Comparison of ENCODE assay signal across 13 cellular contexts in the genomic region with DNA sequence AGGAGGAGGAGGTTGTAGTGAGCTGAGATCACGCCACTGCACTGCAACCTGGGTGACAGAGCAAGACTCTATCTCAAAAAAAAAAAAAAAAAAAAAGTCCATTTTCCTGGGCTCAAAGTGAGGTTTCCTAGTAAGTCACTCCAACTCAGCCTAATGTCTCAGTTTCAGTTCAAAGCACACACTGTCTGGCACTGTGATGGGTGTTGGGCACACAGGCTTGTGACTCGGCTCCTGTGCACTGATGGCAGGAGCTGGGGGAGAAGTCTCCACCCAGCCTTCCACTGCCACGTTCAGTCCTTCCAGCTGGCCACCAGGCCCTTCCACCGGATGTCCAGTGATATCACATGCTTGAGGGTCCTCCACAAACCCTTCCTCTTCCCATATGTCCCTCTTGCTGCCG.
DNase-seq lines count a peak whose midpoint lies in the region; ATAC-seq and TF ChIP-seq lines count a peak whose summit lies in the region.
"Had no signal": no experiment of that assay in that cellular context is flagged by ENCODE, and none has a peak within 500 bp of the region (broad histone marks: within the 10 kb centered on the region; RNA-seq: fewer than 3 reads in every experiment).

No MANE protein-coding gene starts in this region.

- H3K9me3 Mint-ChIP-seq in stimulated activated naive CD8-positive, alpha-beta T cell treated with anti-CD3 and anti-CD28 coated beads, Interleukin-15, amount 100 ng/mL, for 72 hours = no peaks in the 10 kb centered on the region
- H3K9me3 Mint-ChIP-seq: CD8-positive, alpha-beta memory T cell had no signal

- peak overlapping the region; percentile 13 for H2AFZ ChIP-seq in IMR-90 (replicated peaks; ENCODE audit: low read length, poor library complexity)

- DNase-seq in IMR-90 (no peak), medulla oblongata (ENCODE audit: extremely low spot score) (peak; percentile 45), substantia nigra (lab: John Stamatoyannopoulos, UW) (peak in 5 of 49 donors; percentile 8 to 27 (median 20)), lower lobe of right lung (no peak), T-helper 1 cell (no peak)
- no peak for DNase-seq in stimulated activated naive CD8-positive, alpha-beta T cell treated with anti-CD3 and anti-CD28 coated beads, Interleukin-15, amount 100 ng/mL, for 72 hours
- DNase-seq: BE2C; Caco-2; CD8-positive, alpha-beta memory T cell; DMS53; GF-D8 had no signal

- POLR2A ChIA-PET in IMR-90 (lab: Charles Lee; ENCODE audit: unreplicated experiment) = no interaction called here

- H3K9me3 ChIP-seq in BLaER1 = no peaks in the 10 kb centered on the region
- H3K9me3 ChIP-seq in IMR-90 (ENCODE audit: control insufficient read depth, insufficient read depth, low read length) = no peaks in the 10 kb centered on the region
- H3K9me3 ChIP-seq in lower lobe of right lung = no peaks in the 10 kb centered on the region
- H3K9me3 ChIP-seq: BE2C, Caco-2 had no signal

- H3K4me2 ChIP-seq in BLaER1 = peak overlapping the region; percentile 95
- H3K4me2 ChIP-seq in IMR-90 (ENCODE audit: low read depth, low read length) = no peak overlapping the region

- no peaks in the 10 kb centered on the region for H4K20me1 ChIP-seq in BLaER1
- H4K20me1 ChIP-seq in IMR-90 (ENCODE audit: insufficient read depth, low read length) = no peaks in the 10 kb centered on the region

- dilution Hi-C loops in IMR-90 (cut with HindIII; ENCODE audit: low sequenced_read_pairs, unreplicated experiment) = no loop called here

- no peak for ATAC-seq in IMR-90 (ENCODE audit: low read depth)
- ATAC-seq in lower lobe of right lung = no peak
- ATAC-seq in stimulated activated naive CD8-positive, alpha-beta T cell treated with anti-CD3 and anti-CD28 coated beads, Interleukin-15, amount 100 ng/mL, for 72 hours = no peak
- ATAC-seq: HCT116 had no signal

- H2BK20ac ChIP-seq in IMR-90 (ENCODE audit: low read depth, low read length) = no peak overlapping the region

- H3K27me3 ChIP-seq in BLaER1 (no peaks in the 10 kb centered on the region), IMR-90 (ENCODE audit: control insufficient read depth, insufficient read depth, low read length) (peaks cover 32% of the 10 kb centered on the region), lower lobe of right lung (ENCODE audit: low read depth) (no peaks in the 10 kb centered on the region)
- H3K27me3 ChIP-seq: BE2C had no signal

- H2AK9ac ChIP-seq in IMR-90 (replicated peaks; ENCODE audit: low read depth, low read length, poor library complexity) = no peak overlapping the region

- H3K27ac ChIP-seq in BLaER1 = peak overlapping the region; percentile 12; the same call in 1 of the 2 replicates
- H3K27ac ChIP-seq in IMR-90 (ENCODE audit: insufficient read depth, low read length) = no peak overlapping the region
- H3K27ac ChIP-seq in substantia nigra (ENCODE audit: low read depth, low read length, poor library complexity, severe bottlenecking) = peak overlapping the region; percentile 47
- no peak overlapping the region for H3K27ac ChIP-seq in lower lobe of right lung

- WGBS in IMR-90 (ENCODE audit: extremely low coverage in 2 of 2, insufficient read length in 1 of 2), 2 experiments = no CpG with 5 or more reads among the region's 5 CpGs

- no peak overlapping the region for H2BK5ac ChIP-seq in IMR-90 (ENCODE audit: low read depth, low read length, poor library complexity, severe bottlenecking)

- no peak overlapping the region for H4K91ac ChIP-seq in IMR-90 (ENCODE audit: insufficient read depth, low read depth, low read length)

- no TSS peak for BruUV-seq in IMR-90 (replicated peaks; lab: Mats Ljungman, UMichigan)

- no peak overlapping the region for H3K4me3 ChIP-seq in BLaER1
- no peak overlapping the region for H3K4me3 ChIP-seq in IMR-90 (ENCODE audit: insufficient read depth, low read depth, low read length)
- H3K4me3 ChIP-seq in lower lobe of right lung = no peak overlapping the region

- TF ChIP-seq RAD21 in IMR-90 (IDR thresholded peaks at IDR 0.05; ENCODE audit: low read length) = no peak

- no peak overlapping the region for H3K18ac ChIP-seq in IMR-90 (ENCODE audit: low read depth, low read length)

- H3K9ac ChIP-seq in BLaER1 (no peak overlapping the region; the same call in 1 of the 2 replicates), IMR-90 (ENCODE audit: low read depth, low read length) (no peak overlapping the region)

- H3K4me3 Mint-ChIP-seq in stimulated activated naive CD8-positive, alpha-beta T cell treated with anti-CD3 and anti-CD28 coated beads, Interleukin-15, amount 100 ng/mL, for 72 hours = no peak overlapping the region
- H3K4me3 Mint-ChIP-seq: CD8-positive, alpha-beta memory T cell had no signal

- H3K4ac ChIP-seq in IMR-90 (ENCODE audit: low read depth, low read length) = no peak overlapping the region

- in situ Hi-C loops in IMR-90 (cut with MboI; ENCODE audit: low sequenced_read_pairs) = no loop called here

- no peak overlapping the region for H3K23ac ChIP-seq in IMR-90 (ENCODE audit: low read depth, low read length)

- H3K4me1 ChIP-seq in BLaER1 = peaks cover 50% of the 10 kb centered on the region
- H3K4me1 ChIP-seq in IMR-90 (ENCODE audit: control insufficient read depth, insufficient read depth, low read length) = no peaks in the 10 kb centered on the region
- H3K4me1 ChIP-seq in lower lobe of right lung = peaks cover 10% of the 10 kb centered on the region

- intact Hi-C loops in IMR-90 (cut with micrococcal nuclease) (no loop called here), lower lobe of right lung (cut with DNase I) (no loop called here)

- H3K14ac ChIP-seq in IMR-90 (replicated peaks; ENCODE audit: low read depth, low read length) = no peak overlapping the region

- TF ChIP-seq POLR2A in IMR-90 (IDR thresholded peaks at IDR 0.05; ENCODE audit: low read depth, low read length) = no peak

- peaks cover 9% of the 10 kb centered on the region for H3K27me3 Mint-ChIP-seq in stimulated activated naive CD8-positive, alpha-beta T cell treated with anti-CD3 and anti-CD28 coated beads, Interleukin-15, amount 100 ng/mL, for 72 hours

- H3K79me1 ChIP-seq in IMR-90 (ENCODE audit: low read depth in 1 of 2, low read length in 2 of 2) = no peaks in the 10 kb centered on the region

- CTCF ChIA-PET in IMR-90 (lab: Yijun Ruan, JAX) = no interaction called here

- H2AK5ac ChIP-seq in IMR-90 (ENCODE audit: low read depth, low read length) = no peak overlapping the region

- no peak overlapping the region for H4K8ac ChIP-seq in IMR-90 (ENCODE audit: low read depth in 2 of 2, low read length in 2 of 2)

- H3K4me1 Mint-ChIP-seq in stimulated activated naive CD8-positive, alpha-beta T cell treated with anti-CD3 and anti-CD28 coated beads, Interleukin-15, amount 100 ng/mL, for 72 hours = no peaks in the 10 kb centered on the region
- H3K4me1 Mint-ChIP-seq: CD8-positive, alpha-beta memory T cell had no signal

- TF ChIP-seq CTCF in IMR-90 (conservative IDR thresholded peaks at IDR 0.05; ENCODE audit: low read depth, low read length) (no peak), lower lobe of right lung (IDR thresholded peaks at IDR 0.05) (no peak)

- no peak overlapping the region for H3K27ac Mint-ChIP-seq in stimulated activated naive CD8-positive, alpha-beta T cell treated with anti-CD3 and anti-CD28 coated beads, Interleukin-15, amount 100 ng/mL, for 72 hours
- H3K27ac Mint-ChIP-seq: CD8-positive, alpha-beta memory T cell had no signal

- no peak overlapping the region for H4K5ac ChIP-seq in IMR-90 (ENCODE audit: low read depth, low read length)

- H2BK120ac ChIP-seq in IMR-90 (ENCODE audit: low read depth, low read length) = no peak overlapping the region

- H2BK15ac ChIP-seq in IMR-90 (ENCODE audit: low read depth, low read length) = no peak overlapping the region

- H3K9me1 ChIP-seq in IMR-90 (ENCODE audit: insufficient read depth, low read length) = no peaks in the 10 kb centered on the region

- H3K56ac ChIP-seq in IMR-90 (ENCODE audit: extremely low read depth, insufficient read depth, low read length) = no peak overlapping the region

- H3K36me3 ChIP-seq in BLaER1 = no peaks in the 10 kb centered on the region
- no peaks in the 10 kb centered on the region for H3K36me3 ChIP-seq in IMR-90 (ENCODE audit: control insufficient read depth, insufficient read depth, low read length)
- no peaks in the 10 kb centered on the region for H3K36me3 ChIP-seq in lower lobe of right lung
- H3K36me3 ChIP-seq: BE2C had no signal

TF ChIP-seq in IMR-90, 13 proteins besides CTCF, POLR2A, EP300 and RAD21:
- no peak for TF ChIP-seq MAZ (IDR thresholded peaks at IDR 0.05; ENCODE audit: borderline replicate concordance, low read depth, low read length)
- TF ChIP-seq MXI1 (IDR thresholded peaks at IDR 0.05; ENCODE audit: borderline replicate concordance, low read depth, low read length) = no peak
- TF ChIP-seq, protein P1, sequence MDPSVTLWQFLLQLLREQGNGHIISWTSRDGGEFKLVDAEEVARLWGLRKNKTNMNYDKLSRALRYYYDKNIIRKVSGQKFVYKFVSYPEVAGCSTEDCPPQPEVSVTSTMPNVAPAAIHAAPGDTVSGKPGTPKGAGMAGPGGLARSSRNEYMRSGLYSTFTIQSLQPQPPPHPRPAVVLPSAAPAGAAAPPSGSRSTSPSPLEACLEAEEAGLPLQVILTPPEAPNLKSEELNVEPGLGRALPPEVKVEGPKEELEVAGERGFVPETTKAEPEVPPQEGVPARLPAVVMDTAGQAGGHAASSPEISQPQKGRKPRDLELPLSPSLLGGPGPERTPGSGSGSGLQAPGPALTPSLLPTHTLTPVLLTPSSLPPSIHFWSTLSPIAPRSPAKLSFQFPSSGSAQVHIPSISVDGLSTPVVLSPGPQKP (IDR thresholded peaks at IDR 0.05; ENCODE audit: borderline replicate concordance, low read depth, low read length) = no peak
- no peak for TF ChIP-seq MAFK (IDR thresholded peaks at IDR 0.05; ENCODE audit: low read depth, low read length)
- TF ChIP-seq BHLHE40 (IDR thresholded peaks at IDR 0.05; ENCODE audit: low read depth, low read length) = no peak
- TF ChIP-seq, protein P2, sequence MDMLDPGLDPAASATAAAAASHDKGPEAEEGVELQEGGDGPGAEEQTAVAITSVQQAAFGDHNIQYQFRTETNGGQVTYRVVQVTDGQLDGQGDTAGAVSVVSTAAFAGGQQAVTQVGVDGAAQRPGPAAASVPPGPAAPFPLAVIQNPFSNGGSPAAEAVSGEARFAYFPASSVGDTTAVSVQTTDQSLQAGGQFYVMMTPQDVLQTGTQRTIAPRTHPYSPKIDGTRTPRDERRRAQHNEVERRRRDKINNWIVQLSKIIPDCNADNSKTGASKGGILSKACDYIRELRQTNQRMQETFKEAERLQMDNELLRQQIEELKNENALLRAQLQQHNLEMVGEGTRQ (IDR thresholded peaks at IDR 0.05; ENCODE audit: low read depth, low read length) = no peak
- TF ChIP-seq FOS (IDR thresholded peaks at IDR 0.05; ENCODE audit: low read depth, low read length) = no peak
- no peak for TF ChIP-seq RCOR1 (IDR thresholded peaks at IDR 0.05; ENCODE audit: insufficient replicate concordance, low read length)
- no peak for TF ChIP-seq RFX5 (IDR thresholded peaks at IDR 0.05; ENCODE audit: low read depth, low read length)
- no peak for TF ChIP-seq NFE2L2 (IDR thresholded peaks at IDR 0.05; ENCODE audit: low read depth, low read length)
- no peak for TF ChIP-seq SMC3 (IDR thresholded peaks at IDR 0.05; ENCODE audit: low read depth, low read length)
TF ChIP-seq in IMR-90: peak in this region for 0.

Comparison
In these comparisons a context has a peak if more than half of its experiments do, and no peak if none do; other contexts are left out.
1. H3K27ac ChIP-seq: peak in BLaER1 (single experiment) and substantia nigra (single experiment); none in IMR-90 (single experiment) and lower lobe of right lung (single experiment).